ENCODE assay signal across 10 cellular contexts in genomic region chr9:118192807-118193206, GRCh38.
"Had no signal": no experiment of that assay in that cellular context is flagged by ENCODE, and none has a peak within 500 bp of the region (broad histone marks: within the 10 kb centered on the region; RNA-seq: fewer than 3 reads in every experiment).

No MANE protein-coding gene starts in this region.

- H3K4me3 Mint-ChIP-seq: GM23338, H9, HFFc6 had no signal

- ATAC-seq: GM23338, HCT116 had no signal

- H3K9me3 ChIP-seq: HAP-1 had no signal

- H2AFZ ChIP-seq: GM23248, GM23338 had no signal

- H3K4me1 Mint-ChIP-seq: GM23338, H9 had no signal

- H3K4me3 ChIP-seq: GM23248, GM23338, HAP-1 had no signal

- H3K27ac Mint-ChIP-seq: GM23338, H9, HFFc6 had no signal

- DNase-seq: GM23248, GOT3, H7, H9, HCEC 1CT, HFFc6 had no signal

- FAIRE-seq: H1 had no signal

- H3K4me1 ChIP-seq: HAP-1 had no signal

- H3K27ac ChIP-seq: GM23248 had no signal

- H3K4me2 ChIP-seq: GM23338 had no signal

- H3K36me3 ChIP-seq: HAP-1 had no signal

- H3K9ac ChIP-seq: GM23248 had no signal
